In genomic region chr4:120007171-120007894, GRCh38 we compare ENCODE assay signal across 14 cellular contexts. TPM values are rescaled to one million over a fixed set of nuclear protein-coding genes. Genes with fewer than 3 reads are reported as not detected.
DNase-seq lines count a peak whose midpoint lies in the region; ATAC-seq, FAIRE-seq and TF ChIP-seq lines count a peak whose summit lies in the region.
"Had no signal": no experiment of that assay in that cellular context is flagged by ENCODE, and none has a peak within 500 bp of the region (broad histone marks: within the 10 kb centered on the region; RNA-seq: fewer than 3 reads in every experiment).

No MANE protein-coding gene starts in this region.

- H3K9me3 ChIP-seq in astrocyte (ENCODE audit: insufficient read depth, low read depth, low read length): no peaks in the 10 kb centered on the region
- H3K9me3 ChIP-seq in right cardiac atrium (ENCODE audit: control insufficient read depth, low read length): no peaks in the 10 kb centered on the region

- H3K36me3 Mint-ChIP-seq in astrocyte (ENCODE audit: low read depth, unreplicated experiment) (no peaks in the 10 kb centered on the region), mesothelial cell of epicardium (no peaks in the 10 kb centered on the region)
- H3K36me3 Mint-ChIP-seq in stimulated activated memory B cell treated with anti-CD40 and anti-IgM and Interleukin-4, amounts not matched to agents 10 μg/mL and 1 μg/mL and 100 μg/mL, for 72 hours: no peaks in the 10 kb centered on the region
- no peaks in the 10 kb centered on the region for H3K36me3 Mint-ChIP-seq in activated T-cell treated with anti-CD3 and anti-CD28 coated beads, Interleukin-2, amount 50 U/mL, for 24 hours (ENCODE audit: low read depth)
- H3K36me3 Mint-ChIP-seq: CD8-positive, alpha-beta memory T cell had no signal

- peaks cover 3% of the 10 kb centered on the region for H3K4me1 ChIP-seq in astrocyte (ENCODE audit: insufficient read depth, low read length)
- H3K4me1 ChIP-seq in right cardiac atrium (ENCODE audit: control insufficient read depth, insufficient read depth, low read length): no peaks in the 10 kb centered on the region

- H3K4me1 Mint-ChIP-seq in astrocyte (ENCODE audit: low read depth, unreplicated experiment) (no peaks in the 10 kb centered on the region), mesothelial cell of epicardium (peaks cover 33% of the 10 kb centered on the region)
- no peaks in the 10 kb centered on the region for H3K4me1 Mint-ChIP-seq in stimulated activated memory B cell treated with anti-CD40 and anti-IgM and Interleukin-4, amounts not matched to agents 10 μg/mL and 1 μg/mL and 100 μg/mL, for 72 hours
- H3K4me1 Mint-ChIP-seq in activated T-cell treated with anti-CD3 and anti-CD28 coated beads, Interleukin-2, amount 50 U/mL, for 24 hours (ENCODE audit: low read depth): no peaks in the 10 kb centered on the region
- H3K4me1 Mint-ChIP-seq: CD8-positive, alpha-beta memory T cell had no signal

- peaks cover 3% of the 10 kb centered on the region for H3K9me3 Mint-ChIP-seq in astrocyte (ENCODE audit: unreplicated experiment)
- H3K9me3 Mint-ChIP-seq in mesothelial cell of epicardium: peaks cover 4% of the 10 kb centered on the region
- no peaks in the 10 kb centered on the region for H3K9me3 Mint-ChIP-seq in stimulated activated memory B cell treated with anti-CD40 and anti-IgM and Interleukin-4, amounts not matched to agents 10 μg/mL and 1 μg/mL and 100 μg/mL, for 72 hours
- H3K9me3 Mint-ChIP-seq in activated T-cell treated with anti-CD3 and anti-CD28 coated beads, Interleukin-2, amount 50 U/mL, for 24 hours: no peaks in the 10 kb centered on the region
- H3K9me3 Mint-ChIP-seq: activated naive CD4-positive, alpha-beta T cell treated with anti-CD3 and anti-CD28 coated beads for 36 hours; CD8-positive, alpha-beta memory T cell had no signal

- no peak overlapping the region for H3K4me3 ChIP-seq in astrocyte (ENCODE audit: insufficient read depth, low read depth, low read length)
- H3K4me3 ChIP-seq in right cardiac atrium (ENCODE audit: low read length): no peak overlapping the region

- no peaks in the 10 kb centered on the region for H3K79me2 ChIP-seq in astrocyte (ENCODE audit: insufficient read depth, low read length)

- FAIRE-seq in astrocyte (lab: Jason Lieb, UNC): peak; percentile 82
- FAIRE-seq: keratinocyte, urothelium cell line had no signal

- H2AFZ ChIP-seq in astrocyte (ENCODE audit: low read depth, low read length): no peak overlapping the region

- 33% methylated on average over 5 of the region's 5 CpGs for whole genome bisulfite sequencing in right cardiac atrium

- intact Hi-C loops in right cardiac atrium (cut with DNase I): no loop called here

- no peaks in the 10 kb centered on the region for H3K27me3 ChIP-seq in astrocyte (ENCODE audit: insufficient read depth, low read length)
- H3K27me3 ChIP-seq in right cardiac atrium (ENCODE audit: control insufficient read depth, insufficient read depth): no peaks in the 10 kb centered on the region

- H3K4me3 Mint-ChIP-seq in astrocyte (ENCODE audit: unreplicated experiment) (no peak overlapping the region), mesothelial cell of epicardium (no peak overlapping the region)
- H3K4me3 Mint-ChIP-seq in stimulated activated memory B cell treated with anti-CD40 and anti-IgM and Interleukin-4, amounts not matched to agents 10 μg/mL and 1 μg/mL and 100 μg/mL, for 72 hours: no peak overlapping the region
- H3K4me3 Mint-ChIP-seq in activated T-cell treated with anti-CD3 and anti-CD28 coated beads, Interleukin-2, amount 50 U/mL, for 24 hours: no peak overlapping the region
- H3K4me3 Mint-ChIP-seq: activated naive CD4-positive, alpha-beta T cell treated with anti-CD3 and anti-CD28 coated beads for 36 hours; CD8-positive, alpha-beta memory T cell had no signal

- H3K36me3 ChIP-seq in astrocyte (ENCODE audit: insufficient read depth, low read length): no peaks in the 10 kb centered on the region

- TF ChIP-seq CTCF in astrocyte (IDR thresholded peaks at IDR 0.05; ENCODE audit: insufficient read depth, low read depth, low read length) (no peak), mesothelial cell of epicardium (IDR thresholded peaks at IDR 0.05; ENCODE audit: unreplicated experiment) (no peak)

- no peak overlapping the region for H3K27ac Mint-ChIP-seq in astrocyte (ENCODE audit: unreplicated experiment)
- peak overlapping the region; percentile 72 for H3K27ac Mint-ChIP-seq in mesothelial cell of epicardium
- H3K27ac Mint-ChIP-seq in stimulated activated memory B cell treated with anti-CD40 and anti-IgM and Interleukin-4, amounts not matched to agents 10 μg/mL and 1 μg/mL and 100 μg/mL, for 72 hours: no peak overlapping the region
- no peak overlapping the region for H3K27ac Mint-ChIP-seq in activated T-cell treated with anti-CD3 and anti-CD28 coated beads, Interleukin-2, amount 50 U/mL, for 24 hours
- H3K27ac Mint-ChIP-seq: activated naive CD4-positive, alpha-beta T cell treated with anti-CD3 and anti-CD28 coated beads for 36 hours; CD8-positive, alpha-beta memory T cell had no signal

- H3K27ac ChIP-seq in astrocyte (ENCODE audit: low read depth, low read length) (no peak overlapping the region), right cardiac atrium (ENCODE audit: low read length) (no peak overlapping the region)

- no peaks in the 10 kb centered on the region for H4K20me1 ChIP-seq in astrocyte (ENCODE audit: insufficient read depth, low read length)

- ATAC-seq in HG03520 (IDR thresholded peaks at IDR 0.05; ENCODE audit: unreplicated experiment) (peak; percentile 36), right cardiac atrium (no peak)
- ATAC-seq in stimulated activated memory B cell treated with anti-CD40 and anti-IgM and Interleukin-4, amounts not matched to agents 10 μg/mL and 1 μg/mL and 100 μg/mL, for 72 hours: no peak
- ATAC-seq: SK-N-SH treated with all-trans-retinoic acid at 6 μM for 48 hours had no signal

- DNase-seq in AG20443 (ENCODE audit: low spot score): peak; percentile 29
- DNase-seq in astrocyte (ENCODE audit: low read depth): peak; percentile 76
- DNase-seq in mesothelial cell of epicardium (ENCODE audit: low spot score in 2 of 2, unreplicated experiment in 2 of 2): no peak
- no peak for DNase-seq in SHP77 (lab: John Stamatoyannopoulos, UW)
- DNase-seq in activated T-cell treated with anti-CD3 and anti-CD28 coated beads, Interleukin-2, amount 50 U/mL, for 24 hours: no peak
- no peak for DNase-seq in right cardiac atrium
- DNase-seq: activated naive CD4-positive, alpha-beta T cell treated with anti-CD3 and anti-CD28 coated beads for 36 hours; CD8-positive, alpha-beta memory T cell; occipital lobe had no signal

- H3K9ac ChIP-seq in astrocyte (ENCODE audit: low read length): no peak overlapping the region

- no peaks in the 10 kb centered on the region for H3K27me3 Mint-ChIP-seq in astrocyte (ENCODE audit: low read depth, unreplicated experiment)
- peaks cover 2% of the 10 kb centered on the region for H3K27me3 Mint-ChIP-seq in mesothelial cell of epicardium (ENCODE audit: low read depth)
- H3K27me3 Mint-ChIP-seq in stimulated activated memory B cell treated with anti-CD40 and anti-IgM and Interleukin-4, amounts not matched to agents 10 μg/mL and 1 μg/mL and 100 μg/mL, for 72 hours: peaks cover 9% of the 10 kb centered on the region
- peaks cover 17% of the 10 kb centered on the region for H3K27me3 Mint-ChIP-seq in activated T-cell treated with anti-CD3 and anti-CD28 coated beads, Interleukin-2, amount 50 U/mL, for 24 hours

- no peak overlapping the region for H3K4me2 ChIP-seq in astrocyte (ENCODE audit: low read length)

RNA-seq across cellular contexts. Expression of gene MAD2L1, which starts 59.3 kb away (rescaled TPM):
- total RNA-seq in astrocyte (9.0 and 10.0 TPM in 2 replicates), mesothelial cell of epicardium (16.6 to 20.1 TPM (median 18.9 TPM) in 3 replicates), right cardiac atrium (1 to 10 TPM; 2.2 to 4.5 (median 3.2) TPM)
- polyA plus RNA-seq in right cardiac atrium: 2.8 TPM

Comparison
In these comparisons a context has a peak if more than half of its experiments do, and no peak if none do; other contexts are left out.
1. DNase-seq: peak in AG20443 (single experiment) and astrocyte (single experiment); none in mesothelial cell of epicardium (0 of 2), SHP77 (0 of 2), activated T-cell treated with anti-CD3 and anti-CD28 coated beads, Interleukin-2, amount 50 U/mL, for 24 hours (single experiment) and right cardiac atrium (0 of 3).